ENCODE assay signal across 9 cellular contexts in the genomic region with DNA sequence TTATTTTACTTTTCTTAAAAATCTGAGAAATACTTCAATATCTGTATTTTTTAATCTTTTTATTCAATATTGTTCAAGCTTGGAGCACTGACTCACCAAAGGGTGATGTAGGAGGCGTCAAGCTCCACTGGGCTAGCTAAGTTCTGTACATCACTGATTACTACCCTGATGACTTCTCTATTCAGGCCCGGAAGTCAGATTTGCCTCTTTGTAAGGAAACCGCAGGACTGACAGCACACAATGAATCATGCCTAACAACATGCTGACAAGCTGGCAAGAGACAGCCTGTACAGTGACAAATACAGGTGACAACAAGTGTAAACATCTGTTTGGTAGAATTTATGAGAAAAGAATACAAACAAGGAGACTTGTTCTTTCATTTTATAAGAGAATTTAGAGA.
DNase-seq lines count a peak whose midpoint lies in the region; ATAC-seq lines count a peak whose summit lies in the region.
"Had no signal": no experiment of that assay in that cellular context is flagged by ENCODE, and none has a peak within 500 bp of the region (broad histone marks: within the 10 kb centered on the region; RNA-seq: fewer than 3 reads in every experiment).

No MANE protein-coding gene starts in this region.

- no peaks in the 10 kb centered on the region for H3K4me1 ChIP-seq in CD4-positive, CD25-positive, alpha-beta regulatory T cell (ENCODE audit: control insufficient read depth, insufficient read depth, low read length, poor library complexity, severe bottlenecking)

- no peaks in the 10 kb centered on the region for H3K36me3 Mint-ChIP-seq in CD4-positive, CD25-positive, alpha-beta regulatory T cell
- no peaks in the 10 kb centered on the region for H3K36me3 Mint-ChIP-seq in activated naive CD8-positive, alpha-beta T cell treated with anti-CD3 and anti-CD28 coated beads, Interleukin-2, amount 50 U/mL, for 24 hours (ENCODE audit: low read depth)

- H3K9me3 Mint-ChIP-seq in CD4-positive, CD25-positive, alpha-beta regulatory T cell: peaks cover 0 to 12% (median 0%) of the 10 kb centered on the region in 7 donors
- no peaks in the 10 kb centered on the region for H3K9me3 Mint-ChIP-seq in activated naive CD8-positive, alpha-beta T cell treated with anti-CD3 and anti-CD28 coated beads, Interleukin-2, amount 50 U/mL, for 24 hours
- H3K9me3 Mint-ChIP-seq: stimulated activated naive CD8-positive, alpha-beta T cell treated with anti-CD3 and anti-CD28 coated beads, Interleukin-15, Interleukin-2, amounts not matched to agents 100 ng/mL and 50 ng/mL, for 24 hours had no signal

- H3K4me3 Mint-ChIP-seq in CD4-positive, CD25-positive, alpha-beta regulatory T cell: no peak overlapping the region
- no peak overlapping the region for H3K4me3 Mint-ChIP-seq in activated naive CD8-positive, alpha-beta T cell treated with anti-CD3 and anti-CD28 coated beads, Interleukin-2, amount 50 U/mL, for 24 hours
- H3K4me3 Mint-ChIP-seq: stimulated activated naive CD8-positive, alpha-beta T cell treated with anti-CD3 and anti-CD28 coated beads, Interleukin-15, Interleukin-2, amounts not matched to agents 100 ng/mL and 50 ng/mL, for 24 hours had no signal

- no peaks in the 10 kb centered on the region for H3K36me3 ChIP-seq in CD4-positive, CD25-positive, alpha-beta regulatory T cell (ENCODE audit: control insufficient read depth, insufficient read depth, low read length)

- no peak overlapping the region for H3K27ac ChIP-seq in CD4-positive, CD25-positive, alpha-beta regulatory T cell (ENCODE audit: insufficient read depth, low read length, poor library complexity, severe bottlenecking)

- no peaks in the 10 kb centered on the region for H3K27me3 Mint-ChIP-seq in CD4-positive, CD25-positive, alpha-beta regulatory T cell
- H3K27me3 Mint-ChIP-seq in activated naive CD8-positive, alpha-beta T cell treated with anti-CD3 and anti-CD28 coated beads, Interleukin-2, amount 50 U/mL, for 24 hours: no peaks in the 10 kb centered on the region
- H3K27me3 Mint-ChIP-seq: stimulated activated naive CD8-positive, alpha-beta T cell treated with anti-CD3 and anti-CD28 coated beads, Interleukin-15, Interleukin-2, amounts not matched to agents 100 ng/mL and 50 ng/mL, for 24 hours had no signal

- H3K9me3 ChIP-seq in CD4-positive, CD25-positive, alpha-beta regulatory T cell (ENCODE audit: control insufficient read depth in 2 of 2, low read length in 2 of 2): no peaks in the 10 kb centered on the region

- no peaks in the 10 kb centered on the region for H3K4me1 Mint-ChIP-seq in CD4-positive, CD25-positive, alpha-beta regulatory T cell
- H3K4me1 Mint-ChIP-seq in activated naive CD8-positive, alpha-beta T cell treated with anti-CD3 and anti-CD28 coated beads, Interleukin-2, amount 50 U/mL, for 24 hours: no peaks in the 10 kb centered on the region

- peak in 1 of 3 donors; percentile 10 for DNase-seq in CD4-positive, CD25-positive, alpha-beta regulatory T cell
- DNase-seq in NCI-H748 treated with DMSO at 0.1 percent for 48 hours (lab: John Stamatoyannopoulos, UW) (peak; percentile 28), pons (ENCODE audit: low spot score) (peak; percentile 8), DMS 273 treated with DMSO at 0.1 percent for 48 hours (lab: John Stamatoyannopoulos, UW) (no peak), NCI-H2196 (lab: John Stamatoyannopoulos, UW; ENCODE audit: unreplicated experiment) (no peak)
- no peak for DNase-seq in activated naive CD8-positive, alpha-beta T cell treated with anti-CD3 and anti-CD28 coated beads, Interleukin-2, amount 50 U/mL, for 24 hours

- no peaks in the 10 kb centered on the region for H3K27me3 ChIP-seq in CD4-positive, CD25-positive, alpha-beta regulatory T cell (ENCODE audit: control insufficient read depth, insufficient read depth, low read length)

- no peak overlapping the region for H3K4me3 ChIP-seq in CD4-positive, CD25-positive, alpha-beta regulatory T cell (ENCODE audit: low read depth, low read length)

- H3K27ac Mint-ChIP-seq in CD4-positive, CD25-positive, alpha-beta regulatory T cell: no peak overlapping the region
- no peak overlapping the region for H3K27ac Mint-ChIP-seq in activated naive CD8-positive, alpha-beta T cell treated with anti-CD3 and anti-CD28 coated beads, Interleukin-2, amount 50 U/mL, for 24 hours
- H3K27ac Mint-ChIP-seq: stimulated activated naive CD8-positive, alpha-beta T cell treated with anti-CD3 and anti-CD28 coated beads, Interleukin-15, Interleukin-2, amounts not matched to agents 100 ng/mL and 50 ng/mL, for 24 hours had no signal

- peak; percentile 44 to 61 for ATAC-seq in CD4-positive, CD25-positive, alpha-beta regulatory T cell (ENCODE audit: low read depth in 2 of 2)
- ATAC-seq in GM19043 (IDR thresholded peaks at IDR 0.05; ENCODE audit: low read depth, unreplicated experiment) (peak; percentile 100), HG03135 (IDR thresholded peaks at IDR 0.05; ENCODE audit: unreplicated experiment) (peak; percentile 100)
- ATAC-seq in activated naive CD8-positive, alpha-beta T cell treated with anti-CD3 and anti-CD28 coated beads, Interleukin-2, amount 50 U/mL, for 24 hours: peak; percentile 72

Comparison
In these comparisons a context has a peak if more than half of its experiments do, and no peak if none do; other contexts are left out.
1. DNase-seq: peak in NCI-H748 treated with DMSO at 0.1 percent for 48 hours (single experiment) and pons (single experiment); none in activated naive CD8-positive, alpha-beta T cell treated with anti-CD3 and anti-CD28 coated beads, Interleukin-2, amount 50 U/mL, for 24 hours (single experiment), DMS 273 treated with DMSO at 0.1 percent for 48 hours (single experiment) and NCI-H2196 (single experiment).
2. Peak in every context shown above with its lines, with median percentiles within 50 percentile points of each other: ATAC-seq.